In genomic region chr22:20270190-20271113, GRCh38 we compare ENCODE assay signal across 10 cellular contexts. TPM values are rescaled to one million over a fixed set of nuclear protein-coding genes. Genes with fewer than 3 reads are reported as not detected.
DNase-seq lines count a peak whose midpoint lies in the region; ATAC-seq and TF ChIP-seq lines count a peak whose summit lies in the region.
"Not testable (repeated sequence)": the region's sequence is repeated elsewhere in the genome, so short reads cannot be mapped to it uniquely, and the experiment has no call there.
"Had no signal": no experiment of that assay in that cellular context is flagged by ENCODE, and none has a peak within 500 bp of the region (broad histone marks: within the 10 kb centered on the region; RNA-seq: fewer than 3 reads in every experiment).

No MANE protein-coding gene starts in this region.

- not testable (repeated sequence) for H2BK5ac ChIP-seq in mesendoderm (ENCODE audit: low read length)

- not testable (repeated sequence) for H3K79me1 ChIP-seq in mesendoderm (ENCODE audit: low read length)

- in situ Hi-C loops in SK-MEL-5 (cut with HindIII; ENCODE audit: low pct_unique_long_range_greater_than_20kb, low sequenced_read_pairs): not testable (repeated sequence)

- not testable (repeated sequence) for H3K4me3 ChIP-seq in BE2C (ENCODE audit: low read depth, low read length); H7 (ENCODE audit: insufficient read depth, low read depth, low read length); hepatocyte; mesendoderm (ENCODE audit: low read length); psoas muscle

- H3K27ac ChIP-seq in hepatocyte; mesendoderm (ENCODE audit: low read depth, low read length); psoas muscle: not testable (repeated sequence)

- not testable (repeated sequence) for H3K18ac ChIP-seq in mesendoderm (ENCODE audit: low read length)

- H2AK5ac ChIP-seq in mesendoderm (ENCODE audit: low read length): not testable (repeated sequence)

- DNase-seq in BE2C; chondrocyte (ENCODE audit: low spot score); psoas muscle: not testable (repeated sequence)
- DNase-seq in H7 (peak; percentile 61), M059J (ENCODE audit: low read depth) (peak; percentile 22), SK-MEL-5 (ENCODE audit: low read depth, low spot score) (peak; percentile 22), hepatocyte (ENCODE audit: low spot score) (peak; percentile 34), mesendoderm (peak; percentile 22)

- WGBS in hepatocyte (ENCODE audit: low lambda C conversion rate, missing lambda C conversion rate): 76% methylated on average over 20 of the region's 23 CpGs
- no CpG with 5 or more reads among the region's 23 CpGs for WGBS in mesendoderm (ENCODE audit: extremely low coverage, insufficient coverage, low lambda C conversion rate)
- WGBS in psoas muscle, 3 donors: 63 to 77% (median 75%) methylated on average over 17 to 23 of the region's 23 CpGs

- peak; percentile 76 to 89 (median 82) for ATAC-seq in psoas muscle

- H2BK120ac ChIP-seq in mesendoderm (ENCODE audit: low read depth, low read length): not testable (repeated sequence)

- intact Hi-C loops in psoas muscle (cut with DNase I): not testable (repeated sequence)

- H3K79me2 ChIP-seq in hepatocyte; mesendoderm (ENCODE audit: control insufficient read depth, insufficient read depth, low read length): not testable (repeated sequence)

- not testable (repeated sequence) for H4K8ac ChIP-seq in mesendoderm (ENCODE audit: low read depth, low read length)

- H3K27me3 Mint-ChIP-seq in chondrocyte (ENCODE audit: low read depth): not testable (repeated sequence)

- not testable (repeated sequence) for H3K27me3 ChIP-seq in BE2C; H7 (ENCODE audit: control insufficient read depth, insufficient read depth, low read length); hepatocyte; mesendoderm (ENCODE audit: insufficient read depth, low read length, poor library complexity); psoas muscle (ENCODE audit: insufficient read depth in 3 of 3, low read length in 2 of 3)

- not testable (repeated sequence) for H4K20me1 ChIP-seq in hepatocyte (ENCODE audit: insufficient read depth, poor library complexity, severe bottlenecking)

- H3K36me3 Mint-ChIP-seq in chondrocyte (ENCODE audit: low read depth): not testable (repeated sequence)

- not testable (repeated sequence) for H3K4me1 ChIP-seq in BE2C; hepatocyte (ENCODE audit: insufficient read depth); mesendoderm (ENCODE audit: control insufficient read depth, low read depth, low read length); psoas muscle

- H3K27ac Mint-ChIP-seq in chondrocyte (ENCODE audit: unreplicated experiment): not testable (repeated sequence)

- H3K36me3 ChIP-seq in BE2C; H7 (replicated peaks; ENCODE audit: control insufficient read depth, insufficient read depth, low read length); hepatocyte (replicated peaks; ENCODE audit: insufficient read depth, low read depth); mesendoderm (ENCODE audit: control insufficient read depth, insufficient read depth, low read length); psoas muscle (ENCODE audit: insufficient read depth in 1 of 2, low read depth in 1 of 2): not testable (repeated sequence)

- not testable (repeated sequence) for H3K4me3 Mint-ChIP-seq in chondrocyte (ENCODE audit: unreplicated experiment)

- H4K5ac ChIP-seq in mesendoderm (ENCODE audit: low read length): not testable (repeated sequence)

- H3K9me2 ChIP-seq in hepatocyte (replicated peaks; ENCODE audit: insufficient read depth): not testable (repeated sequence)

- not testable (repeated sequence) for H3K9me3 ChIP-seq in BE2C; hepatocyte (ENCODE audit: low read depth); psoas muscle

- H2AFZ ChIP-seq in hepatocyte: not testable (repeated sequence)

- not testable (repeated sequence) for H3K23ac ChIP-seq in mesendoderm (ENCODE audit: low read length)

- H3K4me1 Mint-ChIP-seq in chondrocyte (ENCODE audit: low read depth): peaks cover 12% of the 10 kb centered on the region

- H2BK15ac ChIP-seq in mesendoderm (replicated peaks; ENCODE audit: low read depth): not testable (repeated sequence)

- not testable (repeated sequence) for H3K9me3 Mint-ChIP-seq in chondrocyte (ENCODE audit: low read depth)

- not testable (repeated sequence) for H3K56ac ChIP-seq in mesendoderm (ENCODE audit: low read length)

- not testable (repeated sequence) for H3K4me2 ChIP-seq in hepatocyte; mesendoderm (ENCODE audit: low read length)

- TF ChIP-seq CTCF in BE2C (IDR thresholded peaks at IDR 0.05; ENCODE audit: low read depth, low read length) (peak; percentile 18; the same call in 1 of the 2 replicates), chondrocyte (IDR thresholded peaks at IDR 0.05) (peak; percentile 31), psoas muscle (IDR thresholded peaks at IDR 0.05) (peak; percentile 8)
- not testable (repeated sequence) for TF ChIP-seq CTCF in hepatocyte (IDR thresholded peaks at IDR 0.05; ENCODE audit: poor library complexity)

- H3K9ac ChIP-seq in mesendoderm (ENCODE audit: low read length): not testable (repeated sequence)

- not testable (repeated sequence) for H3K4ac ChIP-seq in mesendoderm (ENCODE audit: low read depth, low read length)

RNA-seq across cellular contexts. Expression of gene RTN4R, which starts 2.3 kb away (rescaled TPM):
- 68.7 TPM for polyA plus RNA-seq in BE2C (2012; ENCODE audit: insufficient read depth, insufficient read length, low read depth)
- total RNA-seq in H7 (2014; rRNA removed; shearing (Covaris generic)): 28.3 and 30.4 TPM in 2 replicates
- total RNA-seq in M059J (2014; rRNA removed; shearing (Covaris generic)): 1.7 and 2.4 TPM in 2 replicates
- total RNA-seq in SK-MEL-5 (2014; rRNA removed; shearing (Covaris generic)): 7.2 TPM in 2 replicates
- polyA plus RNA-seq in SK-MEL-5 (2015; cell fraction: cytosol; rRNA removed): 23.5 and 25.3 TPM in 2 replicates
- 3.0 and 3.7 TPM in 2 replicates for polyA plus RNA-seq in SK-MEL-5 (2015; cell fraction: nucleus; rRNA removed)
- total RNA-seq in chondrocyte: 0.75 to 5.5 TPM (median 5.5 TPM) in 3 replicates
- total RNA-seq in hepatocyte: 7.9 and 12.8 TPM in 2 replicates
- 16.9 and 18.9 TPM in 2 replicates for polyA plus RNA-seq in hepatocyte
- polyA plus RNA-seq in mesendoderm (2013, experiment 1 of 2): 17.3 TPM
- 17.0 TPM for polyA plus RNA-seq in mesendoderm (2013, experiment 2 of 2)
- 1 to 10 TPM in 1 of 4 donors, under 1 TPM in 3; 0.22 to 2.4 (median 0.64) TPM for total RNA-seq in psoas muscle
- under 1 TPM; 0.12 to 0.36 (median 0.30) TPM for polyA plus RNA-seq in psoas muscle
- polyA plus RNA-seq: CD14-positive monocyte, IgD-negative memory B cell had no signal

RNA-seq across cellular contexts. Expression of gene DGCR6L, which starts 49.4 kb away (rescaled TPM):
- polyA plus RNA-seq in BE2C (2012; ENCODE audit: insufficient read depth, insufficient read length, low read depth): 200 TPM
- total RNA-seq in H7 (2014; rRNA removed; shearing (Covaris generic)): 78.3 and 115 TPM in 2 replicates
- total RNA-seq in M059J (2014; rRNA removed; shearing (Covaris generic)): 52.1 and 52.2 TPM in 2 replicates
- total RNA-seq in SK-MEL-5 (2014; rRNA removed; shearing (Covaris generic)): 44.5 and 48.3 TPM in 2 replicates
- 52.3 and 70.0 TPM in 2 replicates for polyA plus RNA-seq in SK-MEL-5 (2015; cell fraction: cytosol; rRNA removed)
- polyA plus RNA-seq in SK-MEL-5 (2015; cell fraction: nucleus; rRNA removed): 23.4 and 37.0 TPM in 2 replicates
- total RNA-seq in chondrocyte: 45.7 to 52.6 TPM (median 47.2 TPM) in 3 replicates
- total RNA-seq in hepatocyte: 49.8 and 55.1 TPM in 2 replicates
- polyA plus RNA-seq in hepatocyte: 93.4 and 99.0 TPM in 2 replicates
- 27.2 TPM for polyA plus RNA-seq in mesendoderm (2013, experiment 1 of 2)
- 27.9 TPM for polyA plus RNA-seq in mesendoderm (2013, experiment 2 of 2)
- 10 to 100 TPM; 33.2 to 44.9 (median 37.8) TPM for total RNA-seq in psoas muscle
- polyA plus RNA-seq in psoas muscle: 10 to 100 TPM; 55.2 to 87.2 (median 70.2) TPM
